Comparison of ENCODE assay signal across 28 cellular contexts in the genomic region with DNA sequence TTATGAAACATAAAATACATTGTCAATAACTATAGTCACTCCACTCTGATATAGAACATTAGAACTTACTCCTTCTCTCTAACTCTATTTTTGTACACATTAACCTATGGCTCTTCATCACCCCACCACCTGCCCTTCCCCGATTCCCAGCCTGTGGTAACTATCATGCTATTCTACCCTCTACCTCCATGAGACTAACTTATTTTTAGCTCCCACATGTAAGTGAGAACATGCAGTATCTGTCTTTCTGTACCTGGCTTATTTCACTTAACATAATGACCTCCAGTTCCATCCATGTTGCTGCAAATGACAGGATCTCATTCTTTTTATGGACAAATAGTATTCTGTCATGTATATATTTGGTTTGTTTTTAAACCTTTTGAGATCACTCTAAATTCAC.
"Had no signal": no experiment of that assay in that cellular context is flagged by ENCODE, and none has a peak within 500 bp of the region (broad histone marks: within the 10 kb centered on the region; RNA-seq: fewer than 3 reads in every experiment).

No MANE protein-coding gene starts in this region.

- H3K4me3 ChIP-seq: neural progenitor cell, ovary, psoas muscle, right lobe of liver, sigmoid colon, stomach, thoracic aorta, thyroid gland, tibial nerve, upper lobe of left lung, vagina had no signal

- H3K27me3 Mint-ChIP-seq: stimulated activated naive B cell treated with anti-CD40 and anti-IgM and Interleukin-4, amounts not matched to agents 10 μg/mL and 1 μg/mL and 100 μg/mL, for 72 hours had no signal

- DNase-seq: occipital lobe; ovary; posterior cingulate gyrus; psoas muscle; right cardiac atrium; right lobe of liver; sigmoid colon; small intestine; stimulated activated CD4-positive, alpha-beta T cell treated with anti-CD3 and anti-CD28 coated beads, Interleukin-15, amount 100 ng/mL, for 24 hours; stimulated activated CD4-positive, alpha-beta T cell treated with anti-CD3 and anti-CD28 coated beads, Interleukin-2, amount 100 ng/mL, for 24 hours; stimulated activated CD4-positive, alpha-beta T cell treated with anti-CD3 and anti-CD28 coated beads, Interleukin-2, amount 100 ng/mL, for 48 hours; stimulated activated CD4-positive, alpha-beta T cell treated with anti-CD3 and anti-CD28 coated beads, Interleukin-4, amount 100 ng/mL, for 24 hours; stimulated activated naive B cell treated with anti-CD40 and anti-IgM and Interleukin-4, amounts not matched to agents 10 μg/mL and 1 μg/mL and 100 μg/mL, for 72 hours; stimulated activated naive CD4-positive, alpha-beta T cell treated with Interleukin-2 at 50 U/mL for 16 hours; stomach; thyroid gland; trophoblast cell; upper lobe of left lung had no signal

- H3K9me3 ChIP-seq: ovary, right lobe of liver, thoracic aorta, thyroid gland had no signal

- H3K27ac ChIP-seq: neural progenitor cell, ovary, parathyroid adenoma, psoas muscle, right lobe of liver, sigmoid colon, stomach, thoracic aorta, thyroid gland, tibial nerve, upper lobe of left lung, vagina had no signal

- FAIRE-seq: small intestine, urothelium cell line had no signal

- H3K27me3 ChIP-seq: neural progenitor cell, ovary, right lobe of liver, sigmoid colon, stomach, thyroid gland, tibial nerve, upper lobe of left lung, vagina had no signal

- H3K4me2 ChIP-seq: neural progenitor cell had no signal

- ATAC-seq: right cardiac atrium; right lobe of liver; stimulated activated effector memory CD8-positive, alpha-beta T cell treated with anti-CD3 and anti-CD28 coated beads, Interleukin-12 subunit alpha, Interleukin-12 subunit beta, amount 100 ng/mL, for 72 hours; stimulated activated naive B cell treated with anti-CD40 and anti-IgM and Interleukin-4, amounts not matched to agents 10 μg/mL and 1 μg/mL and 100 μg/mL, for 72 hours had no signal

- H3K4me1 Mint-ChIP-seq: nephron; neural progenitor cell; stimulated activated effector memory CD8-positive, alpha-beta T cell treated with anti-CD3 and anti-CD28 coated beads, Interleukin-12 subunit alpha, Interleukin-12 subunit beta, amount 100 ng/mL, for 72 hours; stimulated activated naive B cell treated with anti-CD40 and anti-IgM and Interleukin-4, amounts not matched to agents 10 μg/mL and 1 μg/mL and 100 μg/mL, for 72 hours had no signal

- H3K4me3 Mint-ChIP-seq: nephron; neural progenitor cell; stimulated activated effector memory CD8-positive, alpha-beta T cell treated with anti-CD3 and anti-CD28 coated beads, Interleukin-12 subunit alpha, Interleukin-12 subunit beta, amount 100 ng/mL, for 72 hours; stimulated activated naive B cell treated with anti-CD40 and anti-IgM and Interleukin-4, amounts not matched to agents 10 μg/mL and 1 μg/mL and 100 μg/mL, for 72 hours; stimulated activated naive CD8-positive, alpha-beta T cell treated with anti-CD3 and anti-CD28 coated beads, Interleukin-15, Interleukin-2, amounts not matched to agents 100 ng/mL and 50 ng/mL, for 24 hours had no signal

- H3K36me3 ChIP-seq: neural progenitor cell, ovary, right lobe of liver, sigmoid colon, stomach, thoracic aorta, thyroid gland, tibial nerve, upper lobe of left lung, vagina had no signal

- H3K36me3 Mint-ChIP-seq: stimulated activated effector memory CD8-positive, alpha-beta T cell treated with anti-CD3 and anti-CD28 coated beads, Interleukin-12 subunit alpha, Interleukin-12 subunit beta, amount 100 ng/mL, for 72 hours had no signal

- H3K4me1 ChIP-seq: neural progenitor cell, parathyroid adenoma, psoas muscle, right lobe of liver, sigmoid colon, stomach, thyroid gland, tibial nerve, upper lobe of left lung, vagina had no signal

- H3K27ac Mint-ChIP-seq: nephron; neural progenitor cell; progenitor cell of endocrine pancreas; stimulated activated effector memory CD8-positive, alpha-beta T cell treated with anti-CD3 and anti-CD28 coated beads, Interleukin-12 subunit alpha, Interleukin-12 subunit beta, amount 100 ng/mL, for 72 hours; stimulated activated naive B cell treated with anti-CD40 and anti-IgM and Interleukin-4, amounts not matched to agents 10 μg/mL and 1 μg/mL and 100 μg/mL, for 72 hours; stimulated activated naive CD8-positive, alpha-beta T cell treated with anti-CD3 and anti-CD28 coated beads, Interleukin-15, Interleukin-2, amounts not matched to agents 100 ng/mL and 50 ng/mL, for 24 hours had no signal
